17 cellular contexts compared by ENCODE assay signal in the genomic region with DNA sequence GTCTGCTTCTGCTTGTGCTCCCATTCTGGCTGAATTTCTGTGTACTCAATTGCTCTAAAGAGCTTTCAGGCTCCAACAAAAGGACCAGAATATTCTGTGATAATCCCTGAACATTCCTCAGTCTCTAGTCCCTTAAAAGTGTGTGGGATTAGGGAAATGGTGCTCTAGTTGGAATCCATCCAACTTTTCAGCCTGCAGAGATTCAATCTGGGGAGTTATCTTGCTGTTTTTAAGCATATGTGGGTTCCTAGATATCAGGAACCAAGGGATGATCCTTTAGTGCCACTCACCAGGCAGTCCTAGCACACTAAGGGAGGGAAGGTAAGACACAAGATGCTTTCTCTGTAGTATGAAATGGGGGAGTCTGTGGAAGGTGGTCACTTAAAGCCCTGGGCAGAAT.
"Had no signal": no experiment of that assay in that cellular context is flagged by ENCODE, and none has a peak within 500 bp of the region (broad histone marks: within the 10 kb centered on the region; RNA-seq: fewer than 3 reads in every experiment).

No MANE protein-coding gene starts in this region.

- H3K27me3 ChIP-seq: dorsolateral prefrontal cortex, heart left ventricle, right atrium auricular region, sigmoid colon, suprapubic skin, thyroid gland, upper lobe of right lung, vagina had no signal

- H3K27ac Mint-ChIP-seq: natural killer cell had no signal

- H3K9me3 ChIP-seq: heart left ventricle, right atrium auricular region, sigmoid colon, suprapubic skin, thyroid gland, upper lobe of right lung, vagina had no signal

- H3K36me3 Mint-ChIP-seq: mesothelial cell of epicardium, natural killer cell had no signal

- H3K36me3 ChIP-seq: heart left ventricle, right atrium auricular region, sigmoid colon, suprapubic skin, thyroid gland, upper lobe of right lung, vagina had no signal

- H3K4me1 Mint-ChIP-seq: natural killer cell had no signal

- H3K4me1 ChIP-seq: right atrium auricular region, thyroid gland, vagina had no signal

- ATAC-seq: heart left ventricle; natural killer cell; stimulated activated naive CD8-positive, alpha-beta T cell treated with anti-CD3 and anti-CD28 coated beads, Interleukin-15, Interleukin-2, amounts not matched to agents 100 U/mL and 50 U/mL, for 24 hours; upper lobe of right lung had no signal

- H3K4me3 ChIP-seq: coronary artery, dorsolateral prefrontal cortex, heart left ventricle, right atrium auricular region, sigmoid colon, skin epidermis, suprapubic skin, thyroid gland, upper lobe of right lung, vagina had no signal

- H3K9me3 Mint-ChIP-seq: mesothelial cell of epicardium, natural killer cell had no signal

- DNase-seq: dorsolateral prefrontal cortex; effector CD8-positive, alpha-beta T cell; heart left ventricle; hippocampal formation; kidney glomerular epithelial cell; natural killer cell; sigmoid colon; stimulated activated CD4-positive, alpha-beta T cell treated with anti-CD3 and anti-CD28 coated beads, Interleukin-12 subunit alpha, Interleukin-12 subunit beta, amount 100 ng/mL, for 4 hours; stimulated activated naive CD8-positive, alpha-beta T cell treated with anti-CD3 and anti-CD28 coated beads, Interleukin-15, Interleukin-2, amounts not matched to agents 100 U/mL and 50 U/mL, for 24 hours; thyroid gland; upper lobe of right lung had no signal

- H3K27ac ChIP-seq: coronary artery, dorsolateral prefrontal cortex, heart left ventricle, right atrium auricular region, sigmoid colon, suprapubic skin, thyroid gland, upper lobe of right lung, vagina had no signal

- H3K4me3 Mint-ChIP-seq: mesothelial cell of epicardium, natural killer cell had no signal
